8 cellular contexts compared by ENCODE assay signal in the genomic region with DNA sequence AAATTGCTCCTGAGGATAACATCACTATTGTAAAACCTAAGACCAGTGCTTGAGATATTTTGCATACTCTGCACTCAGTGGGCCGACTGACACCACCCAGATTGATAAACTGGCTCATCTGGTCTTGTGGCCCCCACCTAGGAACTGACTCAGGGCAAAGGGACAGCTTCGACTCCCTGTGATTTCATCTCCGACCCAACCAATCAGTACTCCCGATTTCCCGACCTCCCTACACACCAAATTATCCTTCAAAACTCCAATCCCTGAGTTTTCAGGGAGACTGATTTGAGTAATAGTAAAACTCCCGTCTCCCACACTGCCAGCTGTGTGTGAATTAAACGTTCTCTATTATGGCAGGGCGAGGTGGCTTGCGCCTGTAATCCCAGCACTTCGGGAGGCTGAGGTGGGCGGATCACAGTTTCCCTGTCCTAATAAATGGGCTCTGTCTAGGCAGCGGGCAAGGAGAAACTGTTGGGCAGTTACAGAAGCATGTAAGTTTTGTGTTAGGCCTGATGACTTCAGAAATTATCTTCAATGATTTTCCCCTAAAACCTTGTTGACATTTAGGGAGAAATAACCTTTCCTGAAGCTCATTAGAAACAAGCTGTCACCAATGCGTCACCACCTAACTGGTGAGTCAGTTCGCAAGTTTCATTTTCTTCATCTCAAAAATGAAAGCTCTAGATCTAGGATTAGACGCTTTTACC. TPM values are rescaled to one million over a fixed set of nuclear protein-coding genes. Genes with fewer than 3 reads are reported as not detected.
A peak's percentile ranks its signal among the peaks of the same experiment; 100 is the strongest.
DNase-seq lines count a peak whose midpoint lies in the region; ATAC-seq, FAIRE-seq and TF ChIP-seq lines count a peak whose summit lies in the region.

No MANE protein-coding gene starts in this region.

- H3K9me3 ChIP-seq in CD4-positive, alpha-beta memory T cell (ENCODE audit: control insufficient read depth in 1 of 2, low read length in 2 of 2): no peaks in the 10 kb centered on the region
- H3K9me3 ChIP-seq in K562 (replicated peaks; ENCODE audit: control insufficient read depth, insufficient read depth, low read depth, low read length) (no peaks in the 10 kb centered on the region), upper lobe of left lung (no peaks in the 10 kb centered on the region)

- FAIRE-seq in K562 (lab: Jason Lieb, UNC): no peak

- no peaks in the 10 kb centered on the region for H3K27me3 ChIP-seq in CD4-positive, alpha-beta memory T cell (ENCODE audit: insufficient read depth, low read length)
- H3K27me3 ChIP-seq in K562 (ENCODE audit: control insufficient read depth in 2 of 2, insufficient read depth in 2 of 2, low read length in 2 of 2) (no peaks in the 10 kb centered on the region), upper lobe of left lung (peaks cover 0 to under 1% (median 0%) of the 10 kb centered on the region in 4 donors)

- TF ChIP-seq POLR2A in K562 (conservative IDR thresholded peaks at IDR 0.05): no peak
- TF ChIP-seq POLR2A in upper lobe of left lung (IDR thresholded peaks at IDR 0.05): no peak

- H3K36me3 Mint-ChIP-seq in CD4-positive, alpha-beta memory T cell: peaks cover 0 to 18% of the 10 kb centered on the region in 2 donors

- ATAC-seq in K562 (no peak), upper lobe of left lung (ENCODE audit: low FRiP score in 2 of 2) (no peak), GM21360 (IDR thresholded peaks at IDR 0.05; ENCODE audit: unreplicated experiment) (no peak)

- H3K36me3 ChIP-seq in CD4-positive, alpha-beta memory T cell (ENCODE audit: insufficient read depth, low read length): no peaks in the 10 kb centered on the region
- H3K36me3 ChIP-seq in K562 (ENCODE audit: control insufficient read depth, insufficient read depth, low read length) (no peaks in the 10 kb centered on the region), upper lobe of left lung (no peaks in the 10 kb centered on the region)

- DNase-seq in CD4-positive, alpha-beta memory T cell: peak; percentile 57 to 80 (median 58)
- peak; percentile 92 for DNase-seq in M059J (ENCODE audit: low read depth)
- peak in 1 of 4 experiments; percentile 61 for DNase-seq in K562 (ENCODE audit: extremely low read depth in 1 of 4, low spot score in 3 of 4)
- peak; percentile 68 for DNase-seq in medulla oblongata (ENCODE audit: extremely low spot score)
- no peak for DNase-seq in upper lobe of left lung
- DNase-seq in NCI-H446 treated with DMSO at 0.1 percent for 48 hours (lab: John Stamatoyannopoulos, UW): no peak
- no peak for DNase-seq in retina

- H4K20me1 ChIP-seq in K562 (replicated peaks; ENCODE audit: control insufficient read depth, insufficient read depth, low read length): no peaks in the 10 kb centered on the region

- H3K4me1 ChIP-seq in CD4-positive, alpha-beta memory T cell (ENCODE audit: insufficient read depth, low read length): peaks cover 76% of the 10 kb centered on the region
- H3K4me1 ChIP-seq in K562 (replicated peaks in 1 of 2; ENCODE audit: control insufficient read depth in 2 of 2, insufficient read depth in 2 of 2, low read length in 2 of 2): peaks cover 30 to 55% of the 10 kb centered on the region in 2 experiments
- peaks cover 36 to 70% (median 63%) of the 10 kb centered on the region in 4 donors for H3K4me1 ChIP-seq in upper lobe of left lung

- H3K9me3 Mint-ChIP-seq in CD4-positive, alpha-beta memory T cell: peaks cover 0 to 6% (median 0%) of the 10 kb centered on the region in 8 donors

- H3K4me2 ChIP-seq in K562 (ENCODE audit: insufficient read depth, low read length): peak overlapping the region; percentile 78

- peak overlapping the region; percentile 87 for H2AFZ ChIP-seq in K562 (ENCODE audit: low read depth, low read length)

- BruUV-seq in K562 (replicated peaks; lab: Mats Ljungman, UMichigan): no TSS peak

- TF ChIP-seq EP300 in K562 (IDR thresholded peaks at IDR 0.05; ENCODE audit: low read length): no peak
- TF ChIP-seq EP300 in upper lobe of left lung (IDR thresholded peaks at IDR 0.05): peak in 1 of 4 donors; percentile 18

- H3K4me3 Mint-ChIP-seq in CD4-positive, alpha-beta memory T cell: peak overlapping the region; percentile 66 to 92 (median 86)

- peak overlapping the region; percentile 67 to 69; a peak in 3 of 4 replicates for H3K9ac ChIP-seq in K562 (ENCODE audit: insufficient read depth in 1 of 2, low read depth in 2 of 2, low read length in 2 of 2)

- H3K27me3 Mint-ChIP-seq in CD4-positive, alpha-beta memory T cell: no peaks in the 10 kb centered on the region

- CTCF ChIA-PET in CD4-positive, alpha-beta memory T cell (lab: Charles Lee; ENCODE audit: partially characterized antibody): interaction anchor here (1.0 to 30.2 kb wide), 6 partner anchors 8 to 70 kb away, joined by 3 to 898 read pairs (median 24); no protein-coding TSS in a partner anchor
- CTCF ChIA-PET in K562 (lab: Yijun Ruan, JAX; ENCODE audit: low intra/inter-chr PET ratio): no interaction called here

- peak overlapping the region; percentile 35 to 54 for H3K4me3 ChIP-seq in CD4-positive, alpha-beta memory T cell (ENCODE audit: low read length in 2 of 2)
- peak overlapping the region; percentile 23 for H3K4me3 ChIP-seq in K562
- no peak overlapping the region for H3K4me3 ChIP-seq in upper lobe of left lung

- peak overlapping the region; percentile 97 to 100 (median 99) for H3K27ac Mint-ChIP-seq in CD4-positive, alpha-beta memory T cell

- peaks cover 14% of the 10 kb centered on the region for H3K79me2 ChIP-seq in K562 (ENCODE audit: control insufficient read depth, insufficient read depth, low read length)

- H3K27ac ChIP-seq in CD4-positive, alpha-beta memory T cell (ENCODE audit: low read depth, low read length): peak overlapping the region; percentile 98
- peak overlapping the region; percentile 100 for H3K27ac ChIP-seq in K562 (ENCODE audit: extremely low read depth, low read depth, low read length)
- H3K27ac ChIP-seq in upper lobe of left lung: peak overlapping the region; percentile 96 to 100 (median 100)

- TF ChIP-seq CTCF in K562 (IDR thresholded peaks at IDR 0.05 in 2 of 3, conservative IDR thresholded peaks at IDR 0.05 in 1 of 3; ENCODE audit: insufficient read depth in 2 of 3, low read depth in 1 of 3, low read length in 3 of 3): no peak
- TF ChIP-seq CTCF in upper lobe of left lung (IDR thresholded peaks at IDR 0.05): no peak

- no peak for TF ChIP-seq RAD21 in K562 (CRISPR knock-in tag; conservative IDR thresholded peaks at IDR 0.05 in 1 of 2, IDR thresholded peaks at IDR 0.05 in 1 of 2)

- POLR2A ChIA-PET in CD4-positive, alpha-beta memory T cell (lab: Charles Lee; ENCODE audit: partially characterized antibody): interaction anchor here (0.7 to 12.7 kb wide), 8 partner anchors 8 to 1687 kb away, joined by 3 to 836 read pairs (median 24); partner anchors contain the start of genes BRI3BP and MPHOSPH9
- POLR2A ChIA-PET in K562 (lab: Yijun Ruan, JAX): interaction anchor here (0.8 to 9.2 kb wide), 7 partner anchors 9 to 51 kb away, joined by 3 to 123 read pairs (median 5); no protein-coding TSS in a partner anchor

- H3K9me1 ChIP-seq in K562 (ENCODE audit: control insufficient read depth, insufficient read depth, low read length): no peaks in the 10 kb centered on the region

- H3K4me1 Mint-ChIP-seq in CD4-positive, alpha-beta memory T cell: peaks cover 55 to 81% (median 68%) of the 10 kb centered on the region in 4 donors

- intact Hi-C loops in CD4-positive, alpha-beta memory T cell (cut with micrococcal nuclease): no loop called here
- intact Hi-C loops in K562 (cut with micrococcal nuclease): no loop called here

- in situ Hi-C loops in K562 (cut with MboI): no loop called here

- 2% methylated on average over 15 of the region's 15 CpGs for WGBS in K562 (ENCODE audit: insufficient coverage, low coverage, missing lambda C conversion rate)
- 68 to 78% methylated on average over 15 of the region's 15 CpGs for WGBS in upper lobe of left lung, 2 donors

RNA-seq across cellular contexts. Expression of gene UBC, which starts 5.3 kb away (rescaled TPM):
- 100 to 1,000 TPM; 858 to 878 TPM for total RNA-seq in CD4-positive, alpha-beta memory T cell
- polyA plus RNA-seq in CD4-positive, alpha-beta memory T cell: 1,000 to 10,000 TPM in 1 of 2 donors, 100 to 1,000 TPM in 1; 853 to 1,668 TPM
- total RNA-seq in M059J (2014; rRNA removed; shearing (Covaris generic)): 1,164 and 1,374 TPM in 2 replicates
- 193 and 317 TPM in 2 replicates for total RNA-seq in K562 (2011; cell fraction: chromatin; rRNA removed; ENCODE audit: low replicate concordance)
- 188 and 214 TPM in 2 replicates for total RNA-seq in K562 (2011; cell fraction: nucleolus; rRNA removed)
- total RNA-seq in K562 (2011; cell fraction: nucleoplasm; rRNA removed): 283 and 301 TPM in 2 replicates
- total RNA-seq in K562 (2014; rRNA removed): 717 and 744 TPM in 2 replicates
- total RNA-seq in K562 (2014; rRNA removed; fragmentation: Illumina TruSeq; extraction: Trizol): 771 and 813 TPM in 2 replicates
- total RNA-seq in K562 (2015; rRNA removed; fragmentation: Illumina TruSeq; extraction: Trizol): 795 and 812 TPM in 2 replicates
- 697 and 765 TPM in 2 replicates for total RNA-seq in K562 (2021)
- 1,118 and 1,197 TPM in 2 replicates for polyA plus RNA-seq in K562 (2011; rRNA removed)
- 514 and 899 TPM in 2 replicates for polyA plus RNA-seq in K562 (2011; cell fraction: cytosol; rRNA removed)
- 518 and 627 TPM in 2 replicates for polyA plus RNA-seq in K562 (2011; cell fraction: nucleus; rRNA removed)
- 1,269 and 1,358 TPM in 2 replicates for polyA plus RNA-seq in K562 (2012)
- polyA plus RNA-seq in K562 (2014; fragmentation: Illumina TruSeq; extraction: Trizol): 825 and 860 TPM in 2 replicates
- 1,000 to 10,000 TPM in 1 of 2 experiments, 100 to 1,000 TPM in 1; 927 to 1,153 TPM for polyA plus RNA-seq in K562 (2014; fragmentation: Nextera tagmentation; extraction: Ambion mirVana)
- 533 and 624 TPM in 2 replicates for polyA plus RNA-seq in K562 (2014; rRNA removed)
- polyA minus RNA-seq in K562 (2011; rRNA and poly(A)+ RNA removed): 765 and 975 TPM in 2 replicates
- 543 and 602 TPM in 2 replicates for polyA minus RNA-seq in K562 (2011; cell fraction: cytosol; rRNA and poly(A)+ RNA removed)
- polyA minus RNA-seq in K562 (2011; cell fraction: nucleus; rRNA and poly(A)+ RNA removed): 77.0 and 177 TPM in 2 replicates
- 1,000 to 10,000 TPM in 5 of 6 donors, 100 to 1,000 TPM in 1; 649 to 1,729 (median 1,078) TPM for total RNA-seq in upper lobe of left lung

RNA-seq across cellular contexts. Expression of gene SCARB1, which starts 56.1 kb away (rescaled TPM):
- total RNA-seq in CD4-positive, alpha-beta memory T cell: 1 to 10 TPM; 2.2 to 2.6 TPM
- polyA plus RNA-seq in CD4-positive, alpha-beta memory T cell: 1 to 10 TPM; 1.5 to 1.6 TPM
- total RNA-seq in M059J (2014; rRNA removed; shearing (Covaris generic)): 35.6 and 38.0 TPM in 2 replicates
- 238 and 543 TPM in 2 replicates for total RNA-seq in K562 (2011; cell fraction: chromatin; rRNA removed; ENCODE audit: low replicate concordance)
- total RNA-seq in K562 (2011; cell fraction: nucleolus; rRNA removed): 351 and 425 TPM in 2 replicates
- total RNA-seq in K562 (2011; cell fraction: nucleoplasm; rRNA removed): 354 and 357 TPM in 2 replicates
- total RNA-seq in K562 (2014; rRNA removed) (52.8 and 83.0 TPM in 2 replicates), K562 (2014; rRNA removed; fragmentation: Illumina TruSeq; extraction: Trizol) (30.9 and 38.4 TPM in 2 replicates), K562 (2015; rRNA removed; fragmentation: Illumina TruSeq; extraction: Trizol) (36.0 and 38.7 TPM in 2 replicates), K562 (2021) (148 and 157 TPM in 2 replicates), upper lobe of left lung (10 to 100 TPM; 10.0 to 51.3 (median 22.5) TPM)
- polyA plus RNA-seq in K562 (2011; rRNA removed) (81.9 and 168 TPM in 2 replicates), K562 (2014; fragmentation: Illumina TruSeq; extraction: Trizol) (143 and 152 TPM in 2 replicates), K562 (2014; fragmentation: Nextera tagmentation; extraction: Ambion mirVana) (1 to 10 TPM in 1 of 2 experiments, under 1 TPM in 1; 0.56 to 4.7 TPM), K562 (2014; rRNA removed) (79.2 and 92.6 TPM in 2 replicates)
- 161 and 163 TPM in 2 replicates for polyA plus RNA-seq in K562 (2011; cell fraction: cytosol; rRNA removed)
- 435 and 491 TPM in 2 replicates for polyA plus RNA-seq in K562 (2011; cell fraction: nucleus; rRNA removed)
- 87.6 and 124 TPM in 2 replicates for polyA plus RNA-seq in K562 (2012)
- polyA minus RNA-seq in K562 (2011; rRNA and poly(A)+ RNA removed): 83.0 and 106 TPM in 2 replicates
- polyA minus RNA-seq in K562 (2011; cell fraction: cytosol; rRNA and poly(A)+ RNA removed): 90.2 and 100 TPM in 2 replicates
- 82.3 and 143 TPM in 2 replicates for polyA minus RNA-seq in K562 (2011; cell fraction: nucleus; rRNA and poly(A)+ RNA removed)

Comparison
In these comparisons a context has a peak if more than half of its experiments do, and no peak if none do; other contexts are left out.
1. DNase-seq: peak in CD4-positive, alpha-beta memory T cell (5 of 5), M059J (single experiment) and medulla oblongata (single experiment); none in upper lobe of left lung (0 of 2), NCI-H446 treated with DMSO at 0.1 percent for 48 hours (single experiment) and retina (single experiment).
2. H3K4me3 ChIP-seq: peak in CD4-positive, alpha-beta memory T cell (2 of 2) and K562 (single experiment); none in upper lobe of left lung (0 of 4).
3. Peak in every context shown above with its lines, with median percentiles within 50 percentile points of each other: H3K27ac ChIP-seq.